ENCODE assay signal across 22 cellular contexts in the genomic region with DNA sequence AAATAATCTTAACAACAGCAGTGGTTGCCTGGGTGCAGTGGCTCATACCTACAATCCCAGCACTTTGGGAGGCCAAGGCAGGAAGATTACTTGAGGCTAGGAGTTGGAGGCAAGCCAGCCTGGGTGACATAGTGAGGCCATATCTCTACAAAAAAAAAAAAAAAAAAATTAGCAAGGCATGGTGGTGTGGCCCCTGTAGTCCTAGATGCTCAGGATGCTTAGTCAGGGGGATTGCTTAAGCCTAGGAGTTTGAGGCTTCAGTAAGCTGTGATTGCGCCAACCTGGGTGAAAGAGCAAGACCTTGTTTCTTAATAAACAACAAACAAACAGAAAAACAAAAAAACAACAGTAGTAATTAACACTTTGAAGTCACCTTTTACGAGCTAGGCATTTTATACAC. TPM values are rescaled to one million over a fixed set of nuclear protein-coding genes. Genes with fewer than 3 reads are reported as not detected.
"Had no signal": no experiment of that assay in that cellular context is flagged by ENCODE, and none has a peak within 500 bp of the region (broad histone marks: within the 10 kb centered on the region; RNA-seq: fewer than 3 reads in every experiment).

No MANE protein-coding gene starts in this region.

- H3K4me3 ChIP-seq: dorsolateral prefrontal cortex, gastrocnemius medialis, left ventricle myocardium inferior, sigmoid colon, spleen, testis, upper lobe of right lung had no signal

- H3K4me3 Mint-ChIP-seq: activated B cell treated with CpG ODN at 0.5 μM for 24 hours; activated CD4-positive, alpha-beta memory T cell treated with anti-CD3 and anti-CD28 coated beads, Interleukin-2, amount 10 ng/mL, durations not matched to agents 7 days and 5 days; activated CD8-positive, alpha-beta memory T cell treated with anti-CD3 and anti-CD28 coated beads, Interleukin-2, amount 10 ng/mL, durations not matched to agents 7 days and 5 days; activated naive CD8-positive, alpha-beta T cell treated with anti-CD3 and anti-CD28 coated beads for 36 hours; nephron; stimulated activated memory B cell treated with anti-CD40 and anti-IgM and Interleukin-4, amounts not matched to agents 10 μg/mL and 1 μg/mL and 100 μg/mL, for 72 hours; T-helper 2 cell treated with Interferon-gamma antibody and Interleukin-4, amounts not matched to agents 5 μg/mL and 100 μg/mL, for 36 hours had no signal

- H3K27ac Mint-ChIP-seq: activated B cell treated with CpG ODN at 0.5 μM for 24 hours; activated CD4-positive, alpha-beta memory T cell treated with anti-CD3 and anti-CD28 coated beads, Interleukin-2, amount 10 ng/mL, durations not matched to agents 7 days and 5 days; activated CD8-positive, alpha-beta memory T cell treated with anti-CD3 and anti-CD28 coated beads, Interleukin-2, amount 10 ng/mL, durations not matched to agents 7 days and 5 days; activated naive CD8-positive, alpha-beta T cell treated with anti-CD3 and anti-CD28 coated beads for 36 hours; nephron; stimulated activated memory B cell treated with anti-CD40 and anti-IgM and Interleukin-4, amounts not matched to agents 10 μg/mL and 1 μg/mL and 100 μg/mL, for 72 hours; T-helper 2 cell treated with Interferon-gamma antibody and Interleukin-4, amounts not matched to agents 5 μg/mL and 100 μg/mL, for 36 hours had no signal

- H3K36me3 Mint-ChIP-seq: activated CD8-positive, alpha-beta memory T cell treated with anti-CD3 and anti-CD28 coated beads, Interleukin-2, amount 10 ng/mL, durations not matched to agents 7 days and 5 days; activated naive CD8-positive, alpha-beta T cell treated with anti-CD3 and anti-CD28 coated beads for 36 hours; stimulated activated memory B cell treated with anti-CD40 and anti-IgM and Interleukin-4, amounts not matched to agents 10 μg/mL and 1 μg/mL and 100 μg/mL, for 72 hours had no signal

- H3K9me3 Mint-ChIP-seq: activated B cell treated with CpG ODN at 0.5 μM for 24 hours; activated CD4-positive, alpha-beta memory T cell treated with anti-CD3 and anti-CD28 coated beads, Interleukin-2, amount 10 ng/mL, durations not matched to agents 7 days and 5 days; activated naive CD8-positive, alpha-beta T cell treated with anti-CD3 and anti-CD28 coated beads for 36 hours; nephron; stimulated activated memory B cell treated with anti-CD40 and anti-IgM and Interleukin-4, amounts not matched to agents 10 μg/mL and 1 μg/mL and 100 μg/mL, for 72 hours; T-helper 2 cell treated with Interferon-gamma antibody and Interleukin-4, amounts not matched to agents 5 μg/mL and 100 μg/mL, for 36 hours had no signal

- DNase-seq: activated B cell treated with CpG ODN at 0.5 μM for 24 hours; activated CD4-positive, alpha-beta memory T cell treated with anti-CD3 and anti-CD28 coated beads, Interleukin-2, amount 10 ng/mL, durations not matched to agents 7 days and 5 days; activated CD4-positive, alpha-beta T cell treated with anti-CD3 and anti-CD28 coated beads for 48 hours; activated CD8-positive, alpha-beta memory T cell treated with anti-CD3 and anti-CD28 coated beads, Interleukin-2, amount 10 ng/mL, durations not matched to agents 7 days and 5 days; activated naive CD8-positive, alpha-beta T cell treated with anti-CD3 and anti-CD28 coated beads for 36 hours; amygdala; dorsolateral prefrontal cortex; gastrocnemius medialis; kidney glomerular epithelial cell; left ventricle myocardium inferior; mammary epithelial cell; midbrain; sigmoid colon; spleen; stimulated activated CD4-positive, alpha-beta T cell treated with anti-CD3 and anti-CD28 coated beads, Interleukin-4, amount 100 ng/mL, for 4 hours; testis; upper lobe of right lung had no signal

- ATAC-seq: activated CD8-positive, alpha-beta memory T cell treated with anti-CD3 and anti-CD28 coated beads, Interleukin-2, amount 10 ng/mL, durations not matched to agents 7 days and 5 days; gastrocnemius medialis; stimulated activated memory B cell treated with anti-CD40 and anti-IgM and Interleukin-4, amounts not matched to agents 10 μg/mL and 1 μg/mL and 100 μg/mL, for 72 hours; upper lobe of right lung had no signal

- H3K4me1 Mint-ChIP-seq: activated B cell treated with CpG ODN at 0.5 μM for 24 hours; activated CD4-positive, alpha-beta memory T cell treated with anti-CD3 and anti-CD28 coated beads, Interleukin-2, amount 10 ng/mL, durations not matched to agents 7 days and 5 days; activated CD8-positive, alpha-beta memory T cell treated with anti-CD3 and anti-CD28 coated beads, Interleukin-2, amount 10 ng/mL, durations not matched to agents 7 days and 5 days; activated naive CD8-positive, alpha-beta T cell treated with anti-CD3 and anti-CD28 coated beads for 36 hours; nephron; stimulated activated memory B cell treated with anti-CD40 and anti-IgM and Interleukin-4, amounts not matched to agents 10 μg/mL and 1 μg/mL and 100 μg/mL, for 72 hours had no signal

RNA-seq across cellular contexts. Expression of gene ACSM4, which starts 0.6 kb away (rescaled TPM):
- total RNA-seq: activated B cell treated with CpG ODN at 0.5 μM for 24 hours; activated CD4-positive, alpha-beta memory T cell treated with anti-CD3 and anti-CD28 coated beads, Interleukin-2, amount 10 ng/mL, durations not matched to agents 7 days and 5 days; activated CD8-positive, alpha-beta memory T cell treated with anti-CD3 and anti-CD28 coated beads, Interleukin-2, amount 10 ng/mL, durations not matched to agents 7 days and 5 days; activated naive CD8-positive, alpha-beta T cell treated with anti-CD3 and anti-CD28 coated beads for 36 hours; cardiac septum; dorsolateral prefrontal cortex; epithelial cell of proximal tubule; gastrocnemius medialis; left ventricle myocardium inferior; mammary epithelial cell; sigmoid colon; spleen; upper lobe of right lung had no signal
